ENCODE assay signal across 8 cellular contexts in genomic region chr16:67872631-67873434, GRCh38. TPM values are rescaled to one million over a fixed set of nuclear protein-coding genes. Genes with fewer than 3 reads are reported as not detected.
DNase-seq lines count a peak whose midpoint lies in the region; ATAC-seq, FAIRE-seq and TF ChIP-seq lines count a peak whose summit lies in the region.

Gene EDC4, plus strand, starts transcription at chr16:67873052. Its CDS starts 210 bp downstream, at chr16:67873262.

- peaks cover 29% of the 10 kb centered on the region for H3K4me1 Mint-ChIP-seq in HFFc6 (ENCODE audit: low read depth)
- H3K4me1 Mint-ChIP-seq in WTC11 = peaks cover 15% of the 10 kb centered on the region

- peaks cover 21% of the 10 kb centered on the region for H3K4me1 ChIP-seq in mammary epithelial cell (ENCODE audit: insufficient read depth, low read length)

- peak within 1 kb of the TSS; percentile 87 for H2AFZ ChIP-seq in mammary epithelial cell (ENCODE audit: low read depth, low read length)

- no peaks in the 10 kb centered on the region for H4K20me1 ChIP-seq in mammary epithelial cell (ENCODE audit: insufficient read depth, low read length)

- peak; percentile 74 for ATAC-seq in WTC11

- dilution Hi-C loops in mammary epithelial cell (cut with HindIII; ENCODE audit: low sequenced_read_pairs) = no loop called here

- peak; percentile 74 for TF ChIP-seq POLR2A in GM12892 (IDR thresholded peaks at IDR 0.05; ENCODE audit: low read depth, low read length)

- peak within 1 kb of the TSS; percentile 82 for H3K9ac ChIP-seq in mammary epithelial cell (ENCODE audit: insufficient read depth, low read length)

- H3K4me2 ChIP-seq in mammary epithelial cell (ENCODE audit: insufficient read depth, low read depth, low read length) = peak within 1 kb of the TSS; percentile 82

- WGBS in mammary epithelial cell (ENCODE audit: low coverage, missing lambda C conversion rate) = 7% methylated on average over 5 of the region's 72 CpGs

- H3K36me3 Mint-ChIP-seq in HFFc6 (ENCODE audit: low read depth) = peaks cover 23% of the 10 kb centered on the region
- peaks cover 35% of the 10 kb centered on the region for H3K36me3 Mint-ChIP-seq in WTC11

- H3K4me3 Mint-ChIP-seq in HFFc6 = peak within 1 kb of the TSS; percentile 96
- H3K4me3 Mint-ChIP-seq in WTC11 = peak within 1 kb of the TSS; percentile 92

- intact Hi-C loops in mammary epithelial cell (cut with micrococcal nuclease) = loop anchor here (2.0 to 5.0 kb wide), 2 partner anchors 30 to 41 kb away; partner anchors contain the start of gene THAP11

- H3K27me3 ChIP-seq in mammary epithelial cell (ENCODE audit: insufficient read depth, low read length) = no peaks in the 10 kb centered on the region

- peak; percentile 89 for FAIRE-seq in GM12892 (lab: Jason Lieb, UNC)

- POLR2A ChIA-PET in WTC11 (lab: Charles Lee) = no interaction called here

- in situ Hi-C loops in mammary epithelial cell (cut with MboI; ENCODE audit: low sequenced_read_pairs in 2 of 2) = no loop called here

- no TSS peak for BruUV-seq in mammary epithelial cell (replicated peaks; lab: Mats Ljungman, UMichigan)

- H3K27me3 Mint-ChIP-seq in HFFc6 (ENCODE audit: insufficient read depth) (no peaks in the 10 kb centered on the region; the same call in none of the 2 replicates), WTC11 (ENCODE audit: low read depth) (no peaks in the 10 kb centered on the region)

- H3K4me3 ChIP-seq in mammary epithelial cell (replicated peaks in 1 of 3; ENCODE audit: insufficient read depth in 1 of 3, low read depth in 2 of 3, low read length in 3 of 3) = peak within 1 kb of the TSS; percentile 55 to 86 (median 67)
- H3K4me3 ChIP-seq in skin epidermis = peak within 1 kb of the TSS; percentile 86 to 99 (median 96)

- H3K9me3 Mint-ChIP-seq in HFFc6 (no peaks in the 10 kb centered on the region), WTC11 (no peaks in the 10 kb centered on the region)

- DNase-seq in GM12892 (ENCODE audit: insufficient read length) (peak; percentile 97), HFFc6 (peak; percentile 76), NCI-H1105 (lab: John Stamatoyannopoulos, UW) (peak; percentile 42), WTC11 (ENCODE audit: low spot score) (peak; percentile 76), mammary epithelial cell (peak; percentile 74), iPS-NIHi11 (ENCODE audit: low spot score) (peak; percentile 94), NCI-H1048 (lab: John Stamatoyannopoulos, UW) (no peak)

- CTCF ChIA-PET in WTC11 (lab: Charles Lee) (interaction anchor here (0.8 to 3.2 kb wide), 9 partner anchors 11 to 352 kb away, joined by 3 to 29 read pairs (median 4); partner anchors contain the start of gene NRN1L), mammary epithelial cell (lab: Charles Lee; ENCODE audit: low non-redundant PET) (no interaction called here)

- peaks cover 49% of the 10 kb centered on the region for H3K79me2 ChIP-seq in mammary epithelial cell (ENCODE audit: insufficient read depth, low read length)

- H3K27ac Mint-ChIP-seq in HFFc6 = peak within 1 kb of the TSS; percentile 88
- H3K27ac Mint-ChIP-seq in WTC11 = peak within 1 kb of the TSS; percentile 90

- H3K9me3 ChIP-seq in mammary epithelial cell (replicated peaks; ENCODE audit: insufficient read depth, low read length) = no peaks in the 10 kb centered on the region

- H3K27ac ChIP-seq in mammary epithelial cell (ENCODE audit: insufficient read depth, low read depth, low read length) (peak within 1 kb of the TSS; percentile 51), skin epidermis (peak within 1 kb of the TSS; percentile 16 to 97 (median 89))

- TF ChIP-seq CTCF in HFFc6 (IDR thresholded peaks at IDR 0.05) (no peak), WTC11 (IDR thresholded peaks at IDR 0.05) (no peak), mammary epithelial cell (conservative IDR thresholded peaks at IDR 0.05 in 1 of 2, IDR thresholded peaks at IDR 0.05 in 1 of 2; ENCODE audit: extremely low read depth in 1 of 2, insufficient read depth in 1 of 2, low read depth in 1 of 2, low read length in 2 of 2) (no peak)

- H3K36me3 ChIP-seq in mammary epithelial cell (ENCODE audit: insufficient read depth, low read length) = peaks cover 10% of the 10 kb centered on the region

TF ChIP-seq in WTC11, 78 proteins besides CTCF, POLR2A, EP300 and RAD21 (continues in another document):
- no peak for TF ChIP-seq RORB (CRISPR knock-in tag; IDR thresholded peaks at IDR 0.05)
- no peak for TF ChIP-seq NR2C2 (CRISPR knock-in tag; IDR thresholded peaks at IDR 0.05)
- no peak for TF ChIP-seq HMGA2 (CRISPR knock-in tag; IDR thresholded peaks at IDR 0.05)
- 0 out of 2 replicates have a peak, but pooled peaks have one; percentile 62 for TF ChIP-seq ZNF219 (CRISPR knock-in tag; IDR thresholded peaks at IDR 0.05; ENCODE audit: borderline replicate concordance)
- no peak for TF ChIP-seq GTF2I (CRISPR knock-in tag; conservative IDR thresholded peaks at IDR 0.05)
- TF ChIP-seq ATF1 (CRISPR knock-in tag; IDR thresholded peaks at IDR 0.05) = peak; percentile 52; the same call in 1 of the 2 replicates
- peak; percentile 86 for TF ChIP-seq TCF7 (CRISPR knock-in tag; IDR thresholded peaks at IDR 0.05; ENCODE audit: low read depth)
- TF ChIP-seq MAX (CRISPR knock-in tag; IDR thresholded peaks at IDR 0.05) = peak; percentile 57; the same call in 1 of the 2 replicates
- peak; percentile 62; the same call in 1 of the 2 replicates for TF ChIP-seq ZMAT4 (CRISPR knock-in tag; IDR thresholded peaks at IDR 0.05)
- no peak for TF ChIP-seq ZBTB21 (CRISPR knock-in tag; IDR thresholded peaks at IDR 0.05; ENCODE audit: borderline replicate concordance)
- TF ChIP-seq FOXK1 (CRISPR knock-in tag; IDR thresholded peaks at IDR 0.05) = peak; percentile 87
- peak; percentile 30; the same call in 1 of the 2 replicates for TF ChIP-seq PRRX2 (CRISPR knock-in tag; IDR thresholded peaks at IDR 0.05)
- TF ChIP-seq NFYB (CRISPR knock-in tag; conservative IDR thresholded peaks at IDR 0.05; ENCODE audit: low read depth) = no peak; the same call in 1 of the 2 replicates
- TF ChIP-seq ZNF396 (CRISPR knock-in tag; IDR thresholded peaks at IDR 0.05; ENCODE audit: borderline replicate concordance) = no peak
- TF ChIP-seq EMX1 (CRISPR knock-in tag; IDR thresholded peaks at IDR 0.05) = 0 out of 2 replicates have a peak, but pooled peaks have one; percentile 92
- TF ChIP-seq ZNF671 (CRISPR knock-in tag; IDR thresholded peaks at IDR 0.05) = peak; percentile 76
- 0 out of 2 replicates have a peak, but pooled peaks have one; percentile 61 for TF ChIP-seq CDX4 (CRISPR knock-in tag; IDR thresholded peaks at IDR 0.05; ENCODE audit: borderline replicate concordance)
- TF ChIP-seq MLX (CRISPR knock-in tag; IDR thresholded peaks at IDR 0.05) = peak; percentile 61; the same call in 1 of the 2 replicates
- peak; percentile 84; the same call in 1 of the 2 replicates for TF ChIP-seq ESRRA (CRISPR knock-in tag; IDR thresholded peaks at IDR 0.05; ENCODE audit: borderline replicate concordance)
- TF ChIP-seq CBFB (CRISPR knock-in tag; IDR thresholded peaks at IDR 0.05; ENCODE audit: low read depth) = no peak
- peak; percentile 56; the same call in 1 of the 2 replicates for TF ChIP-seq JUN (CRISPR knock-in tag; IDR thresholded peaks at IDR 0.05)
- peak; percentile 47 for TF ChIP-seq ETV6 (CRISPR knock-in tag; IDR thresholded peaks at IDR 0.05)

RNA-seq across cellular contexts. Expression of gene EDC4, which starts in this region (rescaled TPM):
- polyA plus RNA-seq in GM12892 (2012; ENCODE audit: missing spikeins) = 46.5 TPM
- total RNA-seq in HFFc6 (2021; fragmentation: NEBNext Ultra II Directional; extraction: Animal tissue kit (Norgen Biotek cat#: 25700)) = 10 to 100 TPM; 60.2 to 81.0 (median 63.6) TPM
- total RNA-seq in WTC11 (2021) = 72.6 to 83.7 TPM (median 74.1 TPM) in 3 replicates
- total RNA-seq in mammary epithelial cell = 10 to 100 TPM; 31.5 to 53.9 TPM
- 36.5 TPM for polyA plus RNA-seq in mammary epithelial cell
- polyA minus RNA-seq in mammary epithelial cell = 143 TPM
